ENCODE assay signal across 26 cellular contexts in the genomic region with DNA sequence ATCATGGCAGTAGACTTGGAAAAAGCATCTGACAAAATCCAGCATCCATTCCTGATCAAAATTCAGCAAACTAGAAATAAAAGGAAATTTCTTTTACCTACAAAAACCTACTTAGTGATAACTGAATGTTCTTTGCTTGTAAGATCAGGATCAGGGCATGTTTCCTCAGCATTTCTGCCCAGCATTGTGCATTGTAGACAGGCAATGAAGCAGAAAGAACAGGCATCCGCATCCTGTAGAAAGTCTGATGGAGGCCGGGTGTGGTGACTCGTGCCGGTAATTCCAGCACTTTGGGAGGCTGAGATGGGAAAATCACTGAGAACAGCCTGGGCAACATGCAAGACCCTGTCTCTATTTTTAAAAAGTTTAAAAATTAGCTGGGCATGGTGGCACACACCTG. TPM values are rescaled to one million over a fixed set of nuclear protein-coding genes. Genes with fewer than 3 reads are reported as not detected.
"Had no signal": no experiment of that assay in that cellular context is flagged by ENCODE, and none has a peak within 500 bp of the region (broad histone marks: within the 10 kb centered on the region; RNA-seq: fewer than 3 reads in every experiment).

No MANE protein-coding gene starts in this region.

- DNase-seq: activated CD4-positive, alpha-beta T cell treated with anti-CD3 and anti-CD28 coated beads for 48 hours; activated CD4-positive, alpha-beta T cell treated with anti-CD3 and anti-CD28 coated beads, Interleukin-2, amount 50 U/mL, for 48 hours; activated CD4-positive, CD25-positive, alpha-beta regulatory T cell treated with anti-CD3 and anti-CD28 coated beads, Interleukin-2, amount 50 U/mL, for 72 hours; activated CD8-positive, alpha-beta memory T cell treated with anti-CD3 and anti-CD28 coated beads, Interleukin-2, amount 10 ng/mL, durations not matched to agents 7 days and 5 days; activated effector memory CD4-positive, alpha-beta T cell treated with Interleukin-2 at 50 U/mL for 16 hours; activated naive CD4-positive, alpha-beta T cell; activated T-cell treated with anti-CD3 and anti-CD28 coated beads, Interleukin-2, amount 50 U/mL, for 24 hours; amygdala; brain microvascular endothelial cell; Kasumi-1; NCI-H1048; NCI-H146; NCI-H187 treated with DMSO at 0.1 percent for 48 hours; NCI-H2081 treated with DMSO at 0.1 percent for 48 hours; NCI-H446; NCI-H526; PC-3; SHP77; SW 1271 had no signal

- H3K4me3 ChIP-seq: cardiac muscle cell, SJSA1 had no signal

- H3K27ac Mint-ChIP-seq: activated CD8-positive, alpha-beta memory T cell treated with anti-CD3 and anti-CD28 coated beads, Interleukin-2, amount 10 ng/mL, durations not matched to agents 7 days and 5 days; activated naive CD4-positive, alpha-beta T cell treated with anti-CD3 and anti-CD28 coated beads, Interleukin-2, amount 50 U/mL, for 24 hours; activated T-cell treated with anti-CD3 and anti-CD28 coated beads, Interleukin-2, amount 50 U/mL, for 24 hours; activated T-helper 1 cell treated with anti-CD3 and anti-CD28 coated beads, Interleukin-12 subunit alpha, Interleukin-12 subunit beta, Interleukin-2, Interleukin-4 antibody, amounts not matched to agents 30 ng/mL and 10 ng/mL and 1 ng/mL, durations not matched to agents 14 hours and 24 hours and 36 hours; T-helper 1 cell treated with Interleukin-12 subunit alpha and Interleukin-12 subunit beta and Interleukin-4 antibody, amounts not matched to agents 30 μg/mL and 1 μg/mL, for 36 hours; WTC11 had no signal

- H3K9me3 ChIP-seq: SJSA1 had no signal

- H3K4me1 Mint-ChIP-seq: activated naive CD4-positive, alpha-beta T cell treated with anti-CD3 and anti-CD28 coated beads, Interleukin-2, amount 50 U/mL, for 24 hours; WTC11 had no signal

- H3K27ac ChIP-seq: brain microvascular endothelial cell, cardiac muscle cell, SJSA1 had no signal

- H3K36me3 ChIP-seq: brain microvascular endothelial cell, cardiac muscle cell, SJSA1 had no signal

- ATAC-seq: activated CD8-positive, alpha-beta memory T cell treated with anti-CD3 and anti-CD28 coated beads, Interleukin-2, amount 10 ng/mL, durations not matched to agents 7 days and 5 days; PC-3; SK-N-SH treated with all-trans-retinoic acid at 6 μM for 48 hours; WTC11 had no signal

- H3K4me3 Mint-ChIP-seq: activated CD8-positive, alpha-beta memory T cell treated with anti-CD3 and anti-CD28 coated beads, Interleukin-2, amount 10 ng/mL, durations not matched to agents 7 days and 5 days; activated naive CD4-positive, alpha-beta T cell treated with anti-CD3 and anti-CD28 coated beads, Interleukin-2, amount 50 U/mL, for 24 hours; activated T-cell treated with anti-CD3 and anti-CD28 coated beads, Interleukin-2, amount 50 U/mL, for 24 hours; activated T-helper 1 cell treated with anti-CD3 and anti-CD28 coated beads, Interleukin-12 subunit alpha, Interleukin-12 subunit beta, Interleukin-2, Interleukin-4 antibody, amounts not matched to agents 30 ng/mL and 10 ng/mL and 1 ng/mL, durations not matched to agents 14 hours and 24 hours and 36 hours; T-helper 1 cell treated with Interleukin-12 subunit alpha and Interleukin-12 subunit beta and Interleukin-4 antibody, amounts not matched to agents 30 μg/mL and 1 μg/mL, for 36 hours; WTC11 had no signal

- H3K27me3 ChIP-seq: cardiac muscle cell, SJSA1 had no signal

- H3K36me3 Mint-ChIP-seq: activated CD8-positive, alpha-beta memory T cell treated with anti-CD3 and anti-CD28 coated beads, Interleukin-2, amount 10 ng/mL, durations not matched to agents 7 days and 5 days; activated naive CD4-positive, alpha-beta T cell treated with anti-CD3 and anti-CD28 coated beads, Interleukin-2, amount 50 U/mL, for 24 hours; WTC11 had no signal

- H3K9me3 Mint-ChIP-seq: activated naive CD4-positive, alpha-beta T cell treated with anti-CD3 and anti-CD28 coated beads, Interleukin-2, amount 50 U/mL, for 24 hours; activated T-cell treated with anti-CD3 and anti-CD28 coated beads, Interleukin-2, amount 50 U/mL, for 24 hours; activated T-helper 1 cell treated with anti-CD3 and anti-CD28 coated beads, Interleukin-12 subunit alpha, Interleukin-12 subunit beta, Interleukin-2, Interleukin-4 antibody, amounts not matched to agents 30 ng/mL and 10 ng/mL and 1 ng/mL, durations not matched to agents 14 hours and 24 hours and 36 hours; T-helper 1 cell treated with Interleukin-12 subunit alpha and Interleukin-12 subunit beta and Interleukin-4 antibody, amounts not matched to agents 30 μg/mL and 1 μg/mL, for 36 hours; WTC11 had no signal

RNA-seq across cellular contexts. Expression of a gene that starts 48.2 kb away (rescaled TPM):
- total RNA-seq: activated T-helper 1 cell treated with anti-CD3 and anti-CD28 coated beads, Interleukin-12 subunit alpha, Interleukin-12 subunit beta, Interleukin-2, Interleukin-4 antibody, amounts not matched to agents 30 ng/mL and 10 ng/mL and 1 ng/mL, durations not matched to agents 14 hours and 24 hours and 36 hours; cardiac muscle cell; WTC11 had no signal

RNA-seq across cellular contexts. Expression of a gene that starts 52.8 kb away (rescaled TPM):
- total RNA-seq: activated T-helper 1 cell treated with anti-CD3 and anti-CD28 coated beads, Interleukin-12 subunit alpha, Interleukin-12 subunit beta, Interleukin-2, Interleukin-4 antibody, amounts not matched to agents 30 ng/mL and 10 ng/mL and 1 ng/mL, durations not matched to agents 14 hours and 24 hours and 36 hours had no signal
